ENCODE assay signal across 8 cellular contexts in genomic region chr18:711693-712400, GRCh38. TPM values are rescaled to one million over a fixed set of nuclear protein-coding genes. Genes with fewer than 3 reads are reported as not detected.
DNase-seq lines count a peak whose midpoint lies in the region; ATAC-seq and TF ChIP-seq lines count a peak whose summit lies in the region.

No MANE protein-coding gene starts in this region.

- TF ChIP-seq CTCF in heart right ventricle (IDR thresholded peaks at IDR 0.05) (peak in 2 of 9 donors; percentile 13 to 32), progenitor cell of endocrine pancreas (IDR thresholded peaks at IDR 0.05; ENCODE audit: unreplicated experiment) (no peak), upper lobe of right lung (IDR thresholded peaks at IDR 0.05) (no peak)

- H3K36me3 Mint-ChIP-seq in activated naive CD8-positive, alpha-beta T cell treated with anti-CD3 and anti-CD28 coated beads, Interleukin-2, amount 50 U/mL, for 24 hours (ENCODE audit: low read depth): peaks cover 38% of the 10 kb centered on the region
- peaks cover 5% of the 10 kb centered on the region for H3K36me3 Mint-ChIP-seq in progenitor cell of endocrine pancreas (ENCODE audit: insufficient read depth)

- H3K9me3 ChIP-seq in heart right ventricle (peaks cover 0 to 24% (median 5%) of the 10 kb centered on the region in 11 donors), upper lobe of right lung (no peaks in the 10 kb centered on the region)

- no peaks in the 10 kb centered on the region for H3K27me3 Mint-ChIP-seq in activated naive CD8-positive, alpha-beta T cell treated with anti-CD3 and anti-CD28 coated beads, Interleukin-2, amount 50 U/mL, for 24 hours
- H3K27me3 Mint-ChIP-seq in progenitor cell of endocrine pancreas: no peaks in the 10 kb centered on the region

- DNase-seq in ELF-1 (ENCODE audit: low read depth, low spot score): peak; percentile 56
- peak; percentile 75 for DNase-seq in KBM-7
- peak; percentile 74 for DNase-seq in activated naive CD8-positive, alpha-beta T cell treated with anti-CD3 and anti-CD28 coated beads, Interleukin-2, amount 50 U/mL, for 24 hours
- DNase-seq in heart right ventricle: peak; percentile 47 to 54
- peak; percentile 11 for DNase-seq in progenitor cell of endocrine pancreas (ENCODE audit: low spot score, unreplicated experiment)
- DNase-seq in upper lobe of right lung: peak; percentile 86

- peak overlapping the region in 9 of 10 donors; percentile 57 to 81 (median 71) for H3K27ac ChIP-seq in heart right ventricle
- H3K27ac ChIP-seq in upper lobe of right lung: peak overlapping the region; percentile 91

- intact Hi-C loops in heart right ventricle (cut with DNase I) (no loop called here), upper lobe of right lung (cut with DNase I) (no loop called here)

- peak overlapping the region; percentile 93 for H3K27ac Mint-ChIP-seq in activated naive CD8-positive, alpha-beta T cell treated with anti-CD3 and anti-CD28 coated beads, Interleukin-2, amount 50 U/mL, for 24 hours
- peak overlapping the region; percentile 4 for H3K27ac Mint-ChIP-seq in progenitor cell of endocrine pancreas

- ATAC-seq in GM21723 (IDR thresholded peaks at IDR 0.05; ENCODE audit: unreplicated experiment) (peak; percentile 74), SK-N-SH treated with all-trans-retinoic acid at 6 μM for 48 hours (peak; percentile 65), heart right ventricle (peak; percentile 48 to 74 (median 62)), upper lobe of right lung (peak; percentile 61)
- ATAC-seq in activated naive CD8-positive, alpha-beta T cell treated with anti-CD3 and anti-CD28 coated beads, Interleukin-2, amount 50 U/mL, for 24 hours: peak; percentile 57

- H3K9me3 Mint-ChIP-seq in activated naive CD8-positive, alpha-beta T cell treated with anti-CD3 and anti-CD28 coated beads, Interleukin-2, amount 50 U/mL, for 24 hours: no peaks in the 10 kb centered on the region
- H3K9me3 Mint-ChIP-seq in progenitor cell of endocrine pancreas (ENCODE audit: low read depth): no peaks in the 10 kb centered on the region

- peak overlapping the region; percentile 30 to 77 (median 69) for H3K4me3 ChIP-seq in heart right ventricle
- peak overlapping the region; percentile 75 for H3K4me3 ChIP-seq in upper lobe of right lung

- in situ Hi-C loops in KBM-7 (cut with MboI; ENCODE audit: low pct_unique_long_range_greater_than_20kb, low sequenced_read_pairs): no loop called here

- H3K4me3 Mint-ChIP-seq in activated naive CD8-positive, alpha-beta T cell treated with anti-CD3 and anti-CD28 coated beads, Interleukin-2, amount 50 U/mL, for 24 hours: peak overlapping the region; percentile 88
- peak overlapping the region; percentile 85 for H3K4me3 Mint-ChIP-seq in progenitor cell of endocrine pancreas (ENCODE audit: low read depth)

- 0 to 1% methylated on average over 42 of the region's 42 CpGs for WGBS in heart right ventricle, 2 donors

- H3K36me3 ChIP-seq in heart right ventricle (peaks cover 0 to 11% (median 0%) of the 10 kb centered on the region in 9 donors), upper lobe of right lung (no peaks in the 10 kb centered on the region)

- no peaks in the 10 kb centered on the region for H3K27me3 ChIP-seq in heart right ventricle
- no peaks in the 10 kb centered on the region for H3K27me3 ChIP-seq in upper lobe of right lung

- peaks cover 65% of the 10 kb centered on the region for H3K4me1 Mint-ChIP-seq in activated naive CD8-positive, alpha-beta T cell treated with anti-CD3 and anti-CD28 coated beads, Interleukin-2, amount 50 U/mL, for 24 hours
- peaks cover 4% of the 10 kb centered on the region for H3K4me1 Mint-ChIP-seq in progenitor cell of endocrine pancreas (ENCODE audit: low read depth)

- H3K4me1 ChIP-seq in heart right ventricle: peaks cover 0 to 23% (median 13%) of the 10 kb centered on the region in 9 donors
- H3K4me1 ChIP-seq in upper lobe of right lung: peaks cover 18% of the 10 kb centered on the region

TF ChIP-seq in SK-N-SH treated with all-trans-retinoic acid at 6 μM for 48 hours, 23 proteins besides CTCF, POLR2A, EP300 and RAD21 (continues in another document):
- TF ChIP-seq ZC3H10 (CRISPR knock-in tag; IDR thresholded peaks at IDR 0.05): no peak
- no peak for TF ChIP-seq ZNF70 (CRISPR knock-in tag; IDR thresholded peaks at IDR 0.05)
- TF ChIP-seq PATZ1 (CRISPR knock-in tag; IDR thresholded peaks at IDR 0.05; ENCODE audit: borderline replicate concordance): no peak
- no peak for TF ChIP-seq ARNTL (CRISPR knock-in tag; IDR thresholded peaks at IDR 0.05; ENCODE audit: borderline replicate concordance, low read depth)
- TF ChIP-seq CREB5 (CRISPR knock-in tag; IDR thresholded peaks at IDR 0.05; ENCODE audit: low read depth): no peak
- TF ChIP-seq ZNF8 (CRISPR knock-in tag; IDR thresholded peaks at IDR 0.05): no peak
- TF ChIP-seq TCF4 (CRISPR knock-in tag; IDR thresholded peaks at IDR 0.05; ENCODE audit: borderline replicate concordance): no peak
- no peak for TF ChIP-seq ESRRG (CRISPR knock-in tag; IDR thresholded peaks at IDR 0.05)
- TF ChIP-seq CSRNP3 (CRISPR knock-in tag; IDR thresholded peaks at IDR 0.05): no peak
- TF ChIP-seq OSR1 (CRISPR knock-in tag; IDR thresholded peaks at IDR 0.05): no peak
- no peak for TF ChIP-seq PPARA (CRISPR knock-in tag; IDR thresholded peaks at IDR 0.05; ENCODE audit: borderline replicate concordance)
- TF ChIP-seq TOX (CRISPR knock-in tag; IDR thresholded peaks at IDR 0.05; ENCODE audit: borderline replicate concordance): no peak
- no peak for TF ChIP-seq GLIS3 (CRISPR knock-in tag; IDR thresholded peaks at IDR 0.05)
- TF ChIP-seq ZNF565 (CRISPR knock-in tag; conservative IDR thresholded peaks at IDR 0.05; ENCODE audit: low read depth): no peak
- TF ChIP-seq ZFP3 (CRISPR knock-in tag; IDR thresholded peaks at IDR 0.05): no peak
- no peak for TF ChIP-seq ZFP30 (CRISPR knock-in tag; IDR thresholded peaks at IDR 0.05)

RNA-seq across cellular contexts. Expression of gene ENOSF1, which starts 0.6 kb away (rescaled TPM):
- total RNA-seq in heart right ventricle (10 to 100 TPM; 15.0 to 46.9 (median 23.3) TPM), progenitor cell of endocrine pancreas (69.8 and 70.8 TPM in 2 replicates), upper lobe of right lung (96.2 TPM)
- polyA plus RNA-seq in heart right ventricle: 10 to 100 TPM; 10.5 to 68.3 TPM

RNA-seq across cellular contexts. Expression of gene TYMS, which starts 54.4 kb away (rescaled TPM):
- total RNA-seq in heart right ventricle (10 to 100 TPM in 1 of 10 donors, 1 to 10 TPM in 8, under 1 TPM in 1; 0.91 to 16.7 (median 2.2) TPM), progenitor cell of endocrine pancreas (67.4 and 81.6 TPM in 2 replicates), upper lobe of right lung (4.6 TPM)
- 1 to 10 TPM in 1 of 2 donors, under 1 TPM in 1; 0.80 to 1.0 TPM for polyA plus RNA-seq in heart right ventricle

Comparison
In these comparisons a context has a peak if more than half of its experiments do, and no peak if none do; other contexts are left out.
1. Peak in every context shown above with its lines: DNase-seq, ATAC-seq, H3K4me3 ChIP-seq and H3K27ac ChIP-seq.
2. DNase-seq: peak in every context shown above with its lines; median percentile 86 in upper lobe of right lung; 75 in KBM-7; 74 in activated naive CD8-positive, alpha-beta T cell treated with anti-CD3 and anti-CD28 coated beads, Interleukin-2, amount 50 U/mL, for 24 hours; 56 in ELF-1; 50 in heart right ventricle; 11 in progenitor cell of endocrine pancreas.